1 cellular context compared by ENCODE assay signal in the genomic region with DNA sequence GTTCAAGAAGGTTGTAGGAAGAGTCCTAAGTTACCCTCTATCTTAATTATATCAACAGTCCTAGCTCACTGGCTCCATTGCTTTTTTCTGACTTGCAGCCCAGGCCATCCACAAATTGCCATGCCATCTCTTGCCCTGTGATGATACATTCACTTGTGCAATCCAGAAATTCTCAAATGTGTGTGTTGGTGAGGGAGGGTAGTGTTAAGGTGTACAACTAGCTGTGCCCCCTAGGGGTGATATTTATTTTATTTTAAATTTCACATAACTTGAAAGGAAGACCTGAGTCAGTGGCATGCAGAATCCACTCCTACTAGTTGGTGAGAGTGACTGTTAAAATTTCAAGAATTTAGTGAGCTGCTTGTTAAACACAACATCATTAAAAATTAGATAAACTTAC.
TF ChIP-seq lines count a peak whose summit lies in the region.

No MANE protein-coding gene starts in this region.

TF ChIP-seq in K562, 482 proteins besides CTCF, POLR2A, EP300 and RAD21 (continued from another document):
- TF ChIP-seq CTBP1 (IDR thresholded peaks at IDR 0.05; ENCODE audit: borderline replicate concordance) (no peak), TBL1XR1 (IDR thresholded peaks at IDR 0.05; ENCODE audit: low read length in 2 of 2) (no peak), IRF2 (CRISPR knock-in tag; IDR thresholded peaks at IDR 0.05) (no peak)
